Comparison of ENCODE assay signal across 2 cellular contexts in genomic region chr4:152351080-152351479, GRCh38.
TF ChIP-seq lines count a peak whose summit lies in the region.

No MANE protein-coding gene starts in this region.

TF ChIP-seq in SK-N-SH, 30 proteins besides CTCF, POLR2A, EP300 and RAD21 (continued from another document):
- TF ChIP-seq, protein P1, sequence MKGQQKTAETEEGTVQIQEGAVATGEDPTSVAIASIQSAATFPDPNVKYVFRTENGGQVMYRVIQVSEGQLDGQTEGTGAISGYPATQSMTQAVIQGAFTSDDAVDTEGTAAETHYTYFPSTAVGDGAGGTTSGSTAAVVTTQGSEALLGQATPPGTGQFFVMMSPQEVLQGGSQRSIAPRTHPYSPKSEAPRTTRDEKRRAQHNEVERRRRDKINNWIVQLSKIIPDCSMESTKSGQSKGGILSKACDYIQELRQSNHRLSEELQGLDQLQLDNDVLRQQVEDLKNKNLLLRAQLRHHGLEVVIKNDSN (IDR thresholded peaks at IDR 0.05; ENCODE audit: borderline replicate concordance, low read depth), result no peak
- TF ChIP-seq REST (IDR thresholded peaks at IDR 0.05; ENCODE audit: low read depth, low read length) (no peak), YY1 (IDR thresholded peaks at IDR 0.05; ENCODE audit: low read depth) (no peak), MXI1 (IDR thresholded peaks at IDR 0.05; ENCODE audit: low read depth, low read length) (no peak)

TF ChIP-seq in SK-N-SH treated with all-trans-retinoic acid at 6 μM for 48 hours, 23 proteins besides CTCF, POLR2A, EP300 and RAD21 (continued from another document):
- no peak for TF ChIP-seq ZFP30 (CRISPR knock-in tag; IDR thresholded peaks at IDR 0.05)
- no peak for TF ChIP-seq BACH2 (CRISPR knock-in tag; IDR thresholded peaks at IDR 0.05; ENCODE audit: borderline replicate concordance)
- TF ChIP-seq, protein P2, sequence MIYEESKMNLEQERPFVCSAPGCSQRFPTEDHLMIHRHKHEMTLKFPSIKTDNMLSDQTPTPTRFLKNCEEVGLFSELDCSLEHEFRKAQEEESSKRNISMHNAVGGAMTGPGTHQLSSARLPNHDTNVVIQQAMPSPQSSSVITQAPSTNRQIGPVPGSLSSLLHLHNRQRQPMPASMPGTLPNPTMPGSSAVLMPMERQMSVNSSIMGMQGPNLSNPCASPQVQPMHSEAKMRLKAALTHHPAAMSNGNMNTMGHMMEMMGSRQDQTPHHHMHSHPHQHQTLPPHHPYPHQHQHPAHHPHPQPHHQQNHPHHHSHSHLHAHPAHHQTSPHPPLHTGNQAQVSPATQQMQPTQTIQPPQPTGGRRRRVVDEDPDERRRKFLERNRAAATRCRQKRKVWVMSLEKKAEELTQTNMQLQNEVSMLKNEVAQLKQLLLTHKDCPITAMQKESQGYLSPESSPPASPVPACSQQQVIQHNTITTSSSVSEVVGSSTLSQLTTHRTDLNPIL (CRISPR knock-in tag; IDR thresholded peaks at IDR 0.05; ENCODE audit: low read depth), result no peak
